In genomic region chrX:136496359-136496767, GRCh38 we compare ENCODE assay signal across 8 cellular contexts. TPM values are rescaled to one million over a fixed set of nuclear protein-coding genes. Genes with fewer than 3 reads are reported as not detected.
DNase-seq lines count a peak whose midpoint lies in the region; ATAC-seq, FAIRE-seq and TF ChIP-seq lines count a peak whose summit lies in the region.

No MANE protein-coding gene starts in this region.

- H4K8ac ChIP-seq in mesendoderm (ENCODE audit: low read depth, low read length), result no peak overlapping the region

- peaks cover 2% of the 10 kb centered on the region; the same call in 1 of the 2 replicates for H3K4me1 ChIP-seq in HEK293 (ENCODE audit: control insufficient read depth, insufficient read depth, low read length)
- no peaks in the 10 kb centered on the region for H3K4me1 ChIP-seq in K562 (replicated peaks in 1 of 2; ENCODE audit: control insufficient read depth in 2 of 2, insufficient read depth in 2 of 2, low read length in 2 of 2)
- no peaks in the 10 kb centered on the region for H3K4me1 ChIP-seq in mesendoderm (ENCODE audit: control insufficient read depth, low read depth, low read length)

- TSS peak; percentile 98 for BruUV-seq in K562 (replicated peaks; lab: Mats Ljungman, UMichigan)

- no peak overlapping the region for H2AK5ac ChIP-seq in mesendoderm (ENCODE audit: low read length)

- DNase-seq in K562 (ENCODE audit: extremely low read depth in 1 of 4, low spot score in 3 of 4) (no peak), mesendoderm (no peak), NCI-H226 (no peak), D341Med (ENCODE audit: low spot score) (no peak), NCI-H2171 treated with DMSO at 0.1 percent for 48 hours (lab: John Stamatoyannopoulos, UW) (no peak)
- no peak for DNase-seq in stimulated activated CD4-positive, alpha-beta T cell treated with anti-CD3 and anti-CD28 coated beads, Interleukin-4, amount 100 ng/mL, for 24 hours

- H3K79me2 ChIP-seq in K562 (ENCODE audit: control insufficient read depth, insufficient read depth, low read length), result peaks cover 23% of the 10 kb centered on the region
- peaks cover 3% of the 10 kb centered on the region for H3K79me2 ChIP-seq in mesendoderm (ENCODE audit: control insufficient read depth, insufficient read depth, low read length)

- TF ChIP-seq CTCF in 22Rv1 (IDR thresholded peaks at IDR 0.05) (no peak), HEK293 (tag by site-specific recombination; IDR thresholded peaks at IDR 0.05) (no peak), K562 (IDR thresholded peaks at IDR 0.05 in 2 of 3, conservative IDR thresholded peaks at IDR 0.05 in 1 of 3; ENCODE audit: insufficient read depth in 2 of 3, low read depth in 1 of 3, low read length in 3 of 3) (no peak)

- FAIRE-seq in K562 (lab: Jason Lieb, UNC), result no peak

- peaks cover 5% of the 10 kb centered on the region in 2 experiments; a peak in 3 of 5 replicates for H3K27me3 ChIP-seq in K562 (ENCODE audit: control insufficient read depth in 2 of 2, insufficient read depth in 2 of 2, low read length in 2 of 2)
- H3K27me3 ChIP-seq in mesendoderm (ENCODE audit: insufficient read depth, low read length, poor library complexity), result no peaks in the 10 kb centered on the region

- no peak overlapping the region for H2BK120ac ChIP-seq in mesendoderm (ENCODE audit: low read depth, low read length)

- H3K23ac ChIP-seq in mesendoderm (ENCODE audit: low read length), result no peak overlapping the region

- no peak for TF ChIP-seq EP300 in K562 (IDR thresholded peaks at IDR 0.05; ENCODE audit: low read length)

- no peak overlapping the region for H2BK15ac ChIP-seq in mesendoderm (replicated peaks; ENCODE audit: low read depth)

- H3K4me2 ChIP-seq in K562 (ENCODE audit: insufficient read depth, low read length) (peak overlapping the region; percentile 96), mesendoderm (ENCODE audit: low read length) (peak overlapping the region; percentile 56)

- in situ Hi-C loops in K562 (cut with MboI), result no loop called here

- H3K9me3 ChIP-seq in HEK293 (ENCODE audit: control insufficient read depth, insufficient read depth, low read depth, low read length) (no peaks in the 10 kb centered on the region), K562 (replicated peaks; ENCODE audit: control insufficient read depth, insufficient read depth, low read depth, low read length) (no peaks in the 10 kb centered on the region)

- no peak overlapping the region for H3K4ac ChIP-seq in mesendoderm (ENCODE audit: low read depth, low read length)

- intact Hi-C loops in K562 (cut with micrococcal nuclease), result loop anchor here (5.0 to 10.0 kb wide), 3 partner anchors 186 to 332 kb away; no protein-coding TSS in a partner anchor

- H3K79me1 ChIP-seq in mesendoderm (ENCODE audit: low read length), result no peaks in the 10 kb centered on the region

- H3K9ac ChIP-seq in K562 (ENCODE audit: insufficient read depth in 1 of 2, low read depth in 2 of 2, low read length in 2 of 2), result peak overlapping the region; percentile 92 to 98; a peak in 3 of 4 replicates
- H3K9ac ChIP-seq in mesendoderm (ENCODE audit: low read length), result peak overlapping the region; percentile 80

- H3K36me3 ChIP-seq in HEK293 (ENCODE audit: control insufficient read depth in 2 of 2, insufficient read depth in 1 of 2, low read length in 2 of 2) (peaks cover 14 to 17% of the 10 kb centered on the region in 2 experiments; a peak in 2 of 3 replicates), K562 (ENCODE audit: control insufficient read depth, insufficient read depth, low read length) (peaks cover 16% of the 10 kb centered on the region), mesendoderm (ENCODE audit: control insufficient read depth, insufficient read depth, low read length) (no peaks in the 10 kb centered on the region)

- POLR2A ChIA-PET in HEK293 (lab: Yijun Ruan, JAX), result interaction anchor here (1.0 to 1.9 kb wide), 2 partner anchors 78 to 514 kb away, joined by 5 to 9 read pairs; no protein-coding TSS in a partner anchor
- POLR2A ChIA-PET in K562 (lab: Yijun Ruan, JAX), result no interaction called here

- no peak overlapping the region for H4K5ac ChIP-seq in mesendoderm (ENCODE audit: low read length)

- CTCF ChIA-PET in HEK293 (lab: Yijun Ruan, JAX), result interaction anchor here (2.1 kb wide), 1 partner anchor 80 kb away, joined by 7 read pairs; no protein-coding TSS in a partner anchor
- CTCF ChIA-PET in K562 (lab: Yijun Ruan, JAX; ENCODE audit: low intra/inter-chr PET ratio), result no interaction called here

- no peak overlapping the region for H3K18ac ChIP-seq in mesendoderm (ENCODE audit: low read length)

- H3K56ac ChIP-seq in mesendoderm (ENCODE audit: low read length), result peak overlapping the region; percentile 82

- no peaks in the 10 kb centered on the region for H4K20me1 ChIP-seq in K562 (replicated peaks; ENCODE audit: control insufficient read depth, insufficient read depth, low read length)

- no peaks in the 10 kb centered on the region for H3K9me1 ChIP-seq in K562 (ENCODE audit: control insufficient read depth, insufficient read depth, low read length)

- peak overlapping the region; percentile 93 for H3K27ac ChIP-seq in 22Rv1
- H3K27ac ChIP-seq in HEK293 (ENCODE audit: extremely low read depth, low read depth, low read length), result peak overlapping the region; percentile 97
- peak overlapping the region; percentile 92 for H3K27ac ChIP-seq in K562 (ENCODE audit: extremely low read depth, low read depth, low read length)
- H3K27ac ChIP-seq in mesendoderm (ENCODE audit: low read depth, low read length), result peak overlapping the region; percentile 81

- no peak for TF ChIP-seq POLR2A in K562 (conservative IDR thresholded peaks at IDR 0.05)

- 0% methylated on average over 11 of the region's 12 CpGs for WGBS in K562 (ENCODE audit: insufficient coverage, low coverage, missing lambda C conversion rate)
- no CpG with 5 or more reads among the region's 12 CpGs for WGBS in mesendoderm (ENCODE audit: extremely low coverage, insufficient coverage, low lambda C conversion rate)

- ATAC-seq in K562, result no peak; the same call in 2 of the 3 replicates

- TF ChIP-seq RAD21 in K562 (CRISPR knock-in tag; conservative IDR thresholded peaks at IDR 0.05 in 1 of 2, IDR thresholded peaks at IDR 0.05 in 1 of 2), result no peak

- H3K4me3 ChIP-seq in HEK293 (ENCODE audit: low read depth, low read length) (peak overlapping the region; percentile 60), K562 (peak overlapping the region; percentile 83), mesendoderm (ENCODE audit: low read length) (peak overlapping the region; percentile 54)

- H2BK5ac ChIP-seq in mesendoderm (ENCODE audit: low read length), result no peak overlapping the region

- H2AFZ ChIP-seq in K562 (ENCODE audit: low read depth, low read length), result peak overlapping the region; percentile 98

RNA-seq across cellular contexts. Expression of gene HTATSF1, which starts 1.0 kb away (rescaled TPM):
- total RNA-seq in K562 (2011; cell fraction: chromatin; rRNA removed; ENCODE audit: low replicate concordance), result 1.2 and 2.5 TPM in 2 replicates
- 0.50 and 1.2 TPM in 2 replicates for total RNA-seq in K562 (2011; cell fraction: nucleolus; rRNA removed)
- total RNA-seq in K562 (2011; cell fraction: nucleoplasm; rRNA removed), result 1.3 and 1.9 TPM in 2 replicates
- 81.3 and 82.5 TPM in 2 replicates for total RNA-seq in K562 (2014; rRNA removed)
- 77.9 and 85.9 TPM in 2 replicates for total RNA-seq in K562 (2014; rRNA removed; fragmentation: Illumina TruSeq; extraction: Trizol)
- total RNA-seq in K562 (2015; rRNA removed; fragmentation: Illumina TruSeq; extraction: Trizol), result 82.4 and 87.7 TPM in 2 replicates
- 37.0 and 42.2 TPM in 2 replicates for total RNA-seq in K562 (2021)
- polyA plus RNA-seq in K562 (2011; rRNA removed), result 1.4 and 2.6 TPM in 2 replicates
- polyA plus RNA-seq in K562 (2011; cell fraction: cytosol; rRNA removed), result 0.73 and 0.86 TPM in 2 replicates
- 0.97 and 1.0 TPM in 2 replicates for polyA plus RNA-seq in K562 (2011; cell fraction: nucleus; rRNA removed)
- polyA plus RNA-seq in K562 (2012), result 31.0 and 60.1 TPM in 2 replicates
- 67.5 and 79.2 TPM in 2 replicates for polyA plus RNA-seq in K562 (2014; fragmentation: Illumina TruSeq; extraction: Trizol)
- 10 to 100 TPM; 17.7 to 29.0 TPM for polyA plus RNA-seq in K562 (2014; fragmentation: Nextera tagmentation; extraction: Ambion mirVana)
- polyA plus RNA-seq in K562 (2014; rRNA removed), result 25.9 and 32.5 TPM in 2 replicates
- polyA minus RNA-seq in K562 (2011; rRNA and poly(A)+ RNA removed), result 1.2 and 1.4 TPM in 2 replicates
- 2.3 and 3.2 TPM in 2 replicates for polyA minus RNA-seq in K562 (2011; cell fraction: cytosol; rRNA and poly(A)+ RNA removed)
- 1.2 and 1.3 TPM in 2 replicates for polyA minus RNA-seq in K562 (2011; cell fraction: nucleus; rRNA and poly(A)+ RNA removed)
- polyA plus RNA-seq in mesendoderm (2013, experiment 1 of 2), result 57.1 TPM
- 53.9 TPM for polyA plus RNA-seq in mesendoderm (2013, experiment 2 of 2)

RNA-seq across cellular contexts. Expression of gene BRS3, which starts 8.6 kb away (rescaled TPM):
- not detected in 2 replicates for total RNA-seq in K562 (2011; cell fraction: chromatin; rRNA removed; ENCODE audit: low replicate concordance)
- total RNA-seq in K562 (2011; cell fraction: nucleolus; rRNA removed), result not detected in 2 replicates
- total RNA-seq in K562 (2011; cell fraction: nucleoplasm; rRNA removed), result not detected in 2 replicates
- total RNA-seq in K562 (2014; rRNA removed) (not detected in 2 replicates), K562 (2014; rRNA removed; fragmentation: Illumina TruSeq; extraction: Trizol) (not detected in 2 replicates), K562 (2015; rRNA removed; fragmentation: Illumina TruSeq; extraction: Trizol) (not detected in 2 replicates), K562 (2021) (not detected in 2 replicates)
- polyA plus RNA-seq in K562 (2011; rRNA removed) (not detected in 2 replicates), K562 (2014; fragmentation: Illumina TruSeq; extraction: Trizol) (not detected in 2 replicates), K562 (2014; fragmentation: Nextera tagmentation; extraction: Ambion mirVana) (not detected), K562 (2014; rRNA removed) (not detected in 2 replicates)
- not detected in 2 replicates for polyA plus RNA-seq in K562 (2011; cell fraction: cytosol; rRNA removed)
- polyA plus RNA-seq in K562 (2011; cell fraction: nucleus; rRNA removed), result not detected in 2 replicates
- polyA plus RNA-seq in K562 (2012), result 0.03 TPM in 1 of 2 replicates, not detected in the other
- polyA minus RNA-seq in K562 (2011; rRNA and poly(A)+ RNA removed), result not detected in 2 replicates
- polyA minus RNA-seq in K562 (2011; cell fraction: cytosol; rRNA and poly(A)+ RNA removed), result not detected in 2 replicates
- polyA minus RNA-seq in K562 (2011; cell fraction: nucleus; rRNA and poly(A)+ RNA removed), result not detected in 2 replicates
- polyA plus RNA-seq in mesendoderm (2013, experiment 1 of 2), result not detected
- polyA plus RNA-seq in mesendoderm (2013, experiment 2 of 2), result not detected

RNA-seq across cellular contexts. Expression of gene VGLL1, which starts 35.7 kb away (rescaled TPM):
- total RNA-seq in K562 (2011; cell fraction: chromatin; rRNA removed; ENCODE audit: low replicate concordance), result not detected in 2 replicates
- not detected in 2 replicates for total RNA-seq in K562 (2011; cell fraction: nucleolus; rRNA removed)
- total RNA-seq in K562 (2011; cell fraction: nucleoplasm; rRNA removed), result not detected in 2 replicates
- total RNA-seq in K562 (2014; rRNA removed) (not detected in 2 replicates), K562 (2014; rRNA removed; fragmentation: Illumina TruSeq; extraction: Trizol) (not detected in 2 replicates), K562 (2015; rRNA removed; fragmentation: Illumina TruSeq; extraction: Trizol) (not detected in 2 replicates), K562 (2021) (not detected in 2 replicates)
- polyA plus RNA-seq in K562 (2011; rRNA removed) (not detected in 2 replicates), K562 (2014; fragmentation: Illumina TruSeq; extraction: Trizol) (not detected in 2 replicates), K562 (2014; fragmentation: Nextera tagmentation; extraction: Ambion mirVana) (not detected), K562 (2014; rRNA removed) (not detected in 2 replicates)
- polyA plus RNA-seq in K562 (2011; cell fraction: cytosol; rRNA removed), result not detected in 2 replicates
- not detected in 2 replicates for polyA plus RNA-seq in K562 (2011; cell fraction: nucleus; rRNA removed)
- polyA plus RNA-seq in K562 (2012), result not detected in 2 replicates
- not detected in 2 replicates for polyA minus RNA-seq in K562 (2011; rRNA and poly(A)+ RNA removed)
- not detected in 2 replicates for polyA minus RNA-seq in K562 (2011; cell fraction: cytosol; rRNA and poly(A)+ RNA removed)
- not detected in 2 replicates for polyA minus RNA-seq in K562 (2011; cell fraction: nucleus; rRNA and poly(A)+ RNA removed)
- 0.03 TPM for polyA plus RNA-seq in mesendoderm (2013, experiment 1 of 2)
- polyA plus RNA-seq in mesendoderm (2013, experiment 2 of 2), result not detected
